Comparison of ENCODE assay signal across 17 cellular contexts in genomic region chr10:114271014-114271778, GRCh38. TPM values are rescaled to one million over a fixed set of nuclear protein-coding genes. Genes with fewer than 3 reads are reported as not detected.
DNase-seq lines count a peak whose midpoint lies in the region; ATAC-seq and TF ChIP-seq lines count a peak whose summit lies in the region.
"Had no signal": no experiment of that assay in that cellular context is flagged by ENCODE, and none has a peak within 500 bp of the region (broad histone marks: within the 10 kb centered on the region; RNA-seq: fewer than 3 reads in every experiment).

No MANE protein-coding gene starts in this region.

- H3K4me3 ChIP-seq in kidney epithelial cell (ENCODE audit: low read depth, low read length) (no peak overlapping the region), smooth muscle cell (no peak overlapping the region)
- H3K4me3 ChIP-seq: GM12878 had no signal

- peak overlapping the region; percentile 67 for H3K4me2 ChIP-seq in smooth muscle cell

- H4K20me1 ChIP-seq in smooth muscle cell (ENCODE audit: low read depth) = no peaks in the 10 kb centered on the region

- H3K36me3 Mint-ChIP-seq in HFFc6 (ENCODE audit: low read depth) = no peaks in the 10 kb centered on the region

- no peak for TF ChIP-seq CTCF in HFFc6 (IDR thresholded peaks at IDR 0.05)
- TF ChIP-seq CTCF in kidney epithelial cell (IDR thresholded peaks at IDR 0.05; ENCODE audit: insufficient read depth, low read length, poor library complexity, severe bottlenecking) = no peak
- no peak for TF ChIP-seq CTCF in smooth muscle cell (IDR thresholded peaks at IDR 0.05; ENCODE audit: borderline replicate concordance, insufficient read depth, poor library complexity, severe bottlenecking)

- 72% methylated on average over 4 of the region's 4 CpGs for WGBS in smooth muscle cell (ENCODE audit: low lambda C conversion rate)

- H3K4me3 Mint-ChIP-seq in HFFc6 = no peak overlapping the region
- H3K4me3 Mint-ChIP-seq: activated CD4-positive, alpha-beta T cell treated with anti-CD3 and anti-CD28 coated beads, Interleukin-2, amount 10 ng/mL, durations not matched to agents 7 days and 5 days; stimulated activated naive CD8-positive, alpha-beta T cell treated with anti-CD3 and anti-CD28 coated beads, Interleukin-15, amount 100 ng/mL, for 72 hours had no signal

- ATAC-seq in HG02642 (IDR thresholded peaks at IDR 0.05; ENCODE audit: poor library complexity, unreplicated experiment) = no peak
- ATAC-seq: GM12878; stimulated activated naive CD8-positive, alpha-beta T cell treated with anti-CD3 and anti-CD28 coated beads, Interleukin-15, amount 100 ng/mL, for 72 hours had no signal

- H3K9ac ChIP-seq in smooth muscle cell (ENCODE audit: low read depth) = no peak overlapping the region

- peak overlapping the region; percentile 39; the same call in 1 of the 2 replicates for H3K27ac Mint-ChIP-seq in HFFc6
- H3K27ac Mint-ChIP-seq: activated CD4-positive, alpha-beta T cell treated with anti-CD3 and anti-CD28 coated beads, Interleukin-2, amount 10 ng/mL, durations not matched to agents 7 days and 5 days had no signal

- H3K79me2 ChIP-seq in smooth muscle cell (ENCODE audit: low read depth) = no peaks in the 10 kb centered on the region

- H3K27me3 ChIP-seq in kidney epithelial cell (ENCODE audit: control insufficient read depth, insufficient read depth, low read length) (no peaks in the 10 kb centered on the region), smooth muscle cell (ENCODE audit: low read depth) (no peaks in the 10 kb centered on the region)

- H3K9me3 Mint-ChIP-seq in HFFc6 = no peaks in the 10 kb centered on the region
- H3K9me3 Mint-ChIP-seq: activated CD4-positive, alpha-beta T cell treated with anti-CD3 and anti-CD28 coated beads, Interleukin-2, amount 10 ng/mL, durations not matched to agents 7 days and 5 days; stimulated activated naive CD8-positive, alpha-beta T cell treated with anti-CD3 and anti-CD28 coated beads, Interleukin-15, amount 100 ng/mL, for 72 hours had no signal

- H3K36me3 ChIP-seq in kidney epithelial cell (ENCODE audit: control insufficient read depth, insufficient read depth, low read length) = no peaks in the 10 kb centered on the region
- H3K36me3 ChIP-seq in smooth muscle cell (ENCODE audit: low read depth) = no peaks in the 10 kb centered on the region

- DNase-seq in HFFc6 (no peak), SW480 (ENCODE audit: low spot score) (peak; percentile 74), kidney epithelial cell (ENCODE audit: low read depth) (peak; percentile 56), smooth muscle cell (lab: John Stamatoyannopoulos, UW; ENCODE audit: unreplicated experiment) (no peak), AG20443 (ENCODE audit: low spot score) (no peak), NCI-H526 (lab: John Stamatoyannopoulos, UW) (no peak), Ammon's horn (ENCODE audit: low spot score) (no peak)
- DNase-seq: activated CD4-positive, alpha-beta T cell treated with anti-CD3 and anti-CD28 coated beads, Interleukin-2, amount 10 ng/mL, durations not matched to agents 7 days and 5 days; activated gamma-delta T cell treated with Interleukin-2 at 50 U/mL for 16 hours; cerebellar nuclear complex; NCI-H1092; NCI-H82; stimulated activated CD4-positive, alpha-beta T cell treated with anti-CD3 and anti-CD28 coated beads, Interleukin-4, amount 100 ng/mL, for 4 hours; stimulated activated naive CD8-positive, alpha-beta T cell treated with anti-CD3 and anti-CD28 coated beads, Interleukin-15, amount 100 ng/mL, for 72 hours had no signal

- no peaks in the 10 kb centered on the region for H3K9me3 ChIP-seq in smooth muscle cell (replicated peaks; ENCODE audit: low read depth)

- H2AFZ ChIP-seq in smooth muscle cell (ENCODE audit: low read depth) = no peak overlapping the region

- peak overlapping the region; percentile 71 for H3K27ac ChIP-seq in smooth muscle cell (ENCODE audit: low read depth)
- H3K27ac ChIP-seq: HL-60 had no signal

- peaks cover 10% of the 10 kb centered on the region for H3F3A ChIP-seq in smooth muscle cell (ENCODE audit: low read depth)

- H3K27me3 Mint-ChIP-seq in HFFc6 (ENCODE audit: insufficient read depth) = peaks cover 6% of the 10 kb centered on the region

- H3K4me1 ChIP-seq in smooth muscle cell (ENCODE audit: low read depth) = no peaks in the 10 kb centered on the region

- H3K4me1 Mint-ChIP-seq in HFFc6 (ENCODE audit: low read depth) = peaks cover 30% of the 10 kb centered on the region
- H3K4me1 Mint-ChIP-seq: activated CD4-positive, alpha-beta T cell treated with anti-CD3 and anti-CD28 coated beads, Interleukin-2, amount 10 ng/mL, durations not matched to agents 7 days and 5 days; stimulated activated naive CD8-positive, alpha-beta T cell treated with anti-CD3 and anti-CD28 coated beads, Interleukin-15, amount 100 ng/mL, for 72 hours had no signal

RNA-seq across cellular contexts. Expression of gene VWA2, which starts 32.1 kb away (rescaled TPM):
- total RNA-seq in HFFc6 (2021; fragmentation: NEBNext Ultra II Directional; extraction: Animal tissue kit (Norgen Biotek cat#: 25700)) = under 1 TPM in 1 of 6 experiments, not detected in 5; 0.07 TPM
- total RNA-seq in kidney epithelial cell (2.2 and 3.8 TPM in 2 replicates), smooth muscle cell (0.36 TPM in 2 replicates)
- 0.06 and 0.70 TPM in 2 replicates for polyA plus RNA-seq in smooth muscle cell
- total RNA-seq: activated CD4-positive, alpha-beta T cell treated with anti-CD3 and anti-CD28 coated beads, Interleukin-2, amount 10 ng/mL, durations not matched to agents 7 days and 5 days; GM12878 had no signal

Comparison
In these comparisons a context has a peak if more than half of its experiments do, and no peak if none do; other contexts are left out.
1. DNase-seq: peak in SW480 (single experiment) and kidney epithelial cell (single experiment); none in HFFc6 (single experiment), smooth muscle cell (single experiment), AG20443 (single experiment), NCI-H526 (0 of 2) and Ammon's horn (single experiment).